ENCODE assay signal across 14 cellular contexts in the genomic region with DNA sequence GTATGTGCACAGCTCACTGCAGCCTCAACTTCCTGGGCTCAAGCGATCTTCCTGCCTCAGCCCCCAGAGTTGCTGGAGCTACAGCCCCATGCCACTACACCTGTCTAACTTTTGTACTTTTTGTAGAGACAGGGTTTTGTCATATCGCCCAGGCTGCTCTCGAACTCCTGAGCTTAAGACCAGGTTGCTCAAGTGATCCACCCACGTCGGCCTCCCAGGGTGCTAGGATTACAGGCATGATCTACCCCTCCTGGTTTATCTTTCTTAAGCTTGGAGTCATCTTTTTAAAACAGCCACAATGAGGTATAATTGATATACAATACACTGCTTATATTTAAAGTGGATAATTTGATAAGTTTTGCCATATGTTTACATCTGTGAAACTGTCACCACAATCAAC.
"Had no signal": no experiment of that assay in that cellular context is flagged by ENCODE, and none has a peak within 500 bp of the region (broad histone marks: within the 10 kb centered on the region; RNA-seq: fewer than 3 reads in every experiment).

No MANE protein-coding gene starts in this region.

- H3K27ac Mint-ChIP-seq: stimulated activated naive CD8-positive, alpha-beta T cell treated with anti-CD3 and anti-CD28 coated beads, Interleukin-15, amount 100 ng/mL, for 72 hours had no signal

- DNase-seq: activated T-cell treated with anti-CD3 and anti-CD28 coated beads, Interleukin-2, amount 50 U/mL, for 72 hours; central memory CD4-positive, alpha-beta T cell; foreskin fibroblast; heart left ventricle; mesendoderm; pancreas; SHP77; stimulated activated CD4-positive, alpha-beta T cell treated with anti-CD3 and anti-CD28 coated beads, Interleukin-4, amount 100 ng/mL, for 1 hour; stimulated activated CD8-positive, alpha-beta memory T cell treated with anti-CD3 and anti-CD28 coated beads, Interleukin-4, amount 100 ng/mL, for 48 hours; stimulated activated naive CD8-positive, alpha-beta T cell treated with anti-CD3 and anti-CD28 coated beads, Interleukin-15, amount 100 ng/mL, for 72 hours; T-helper 2 cell; trophoblast cell had no signal

- ATAC-seq: activated T-cell treated with anti-CD3 and anti-CD28 coated beads, Interleukin-2, amount 50 U/mL, for 72 hours; esophagus mucosa; heart left ventricle; pancreas; stimulated activated naive CD8-positive, alpha-beta T cell treated with anti-CD3 and anti-CD28 coated beads, Interleukin-15, amount 100 ng/mL, for 72 hours had no signal

- H3K4me3 Mint-ChIP-seq: activated T-cell treated with anti-CD3 and anti-CD28 coated beads, Interleukin-2, amount 50 U/mL, for 72 hours; neural crest cell; stimulated activated naive CD8-positive, alpha-beta T cell treated with anti-CD3 and anti-CD28 coated beads, Interleukin-15, amount 100 ng/mL, for 72 hours had no signal

- H3K27me3 ChIP-seq: heart left ventricle, pancreas had no signal

- H3K4me1 ChIP-seq: pancreas had no signal

- H3K27me3 Mint-ChIP-seq: stimulated activated naive CD8-positive, alpha-beta T cell treated with anti-CD3 and anti-CD28 coated beads, Interleukin-15, amount 100 ng/mL, for 72 hours had no signal

- H3K36me3 ChIP-seq: heart left ventricle, pancreas had no signal

- H3K9me3 ChIP-seq: heart left ventricle, pancreas had no signal

- H3K4me3 ChIP-seq: heart left ventricle, pancreas had no signal

- H3K9me3 Mint-ChIP-seq: activated T-cell treated with anti-CD3 and anti-CD28 coated beads, Interleukin-2, amount 50 U/mL, for 72 hours; neural crest cell; stimulated activated naive CD8-positive, alpha-beta T cell treated with anti-CD3 and anti-CD28 coated beads, Interleukin-15, amount 100 ng/mL, for 72 hours had no signal

- H3K27ac ChIP-seq: pancreas had no signal
